Comparison of ENCODE assay signal across 16 cellular contexts in genomic region chr4:156575430-156576073, GRCh38.
DNase-seq lines count a peak whose midpoint lies in the region; ATAC-seq and TF ChIP-seq lines count a peak whose summit lies in the region.
"Had no signal": no experiment of that assay in that cellular context is flagged by ENCODE, and none has a peak within 500 bp of the region (broad histone marks: within the 10 kb centered on the region; RNA-seq: fewer than 3 reads in every experiment).

No MANE protein-coding gene starts in this region.

- H3K27ac ChIP-seq in upper lobe of right lung (no peak overlapping the region), tibial nerve (no peak overlapping the region)
- H3K27ac ChIP-seq: epithelial cell of prostate, SJSA1 had no signal

- H3K27me3 ChIP-seq in upper lobe of right lung = no peaks in the 10 kb centered on the region
- no peaks in the 10 kb centered on the region for H3K27me3 ChIP-seq in tibial nerve
- H3K27me3 ChIP-seq: SJSA1 had no signal

- no peak for TF ChIP-seq POLR2A in tibial nerve (IDR thresholded peaks at IDR 0.05)

- ATAC-seq in upper lobe of right lung = peak; percentile 68
- ATAC-seq: activated CD4-positive, CD25-positive, alpha-beta regulatory T cell treated with anti-CD3 and anti-CD28 coated beads, Interleukin-2, amount 50 U/mL, for 24 hours; mucosa of descending colon had no signal

- intact Hi-C loops in upper lobe of right lung (cut with DNase I) = no loop called here

- H3K4me3 ChIP-seq in epithelial cell of esophagus (ENCODE audit: low read length) (no peak overlapping the region), upper lobe of right lung (no peak overlapping the region), tibial nerve (no peak overlapping the region)
- H3K4me3 ChIP-seq: mucosa of descending colon, SJSA1 had no signal

- 81 to 88% methylated on average over 6 of the region's 6 CpGs for WGBS in tibial nerve, 2 donors

- no peaks in the 10 kb centered on the region for H3K9me3 ChIP-seq in upper lobe of right lung
- no peaks in the 10 kb centered on the region for H3K9me3 ChIP-seq in tibial nerve
- H3K9me3 ChIP-seq: mucosa of descending colon, SJSA1 had no signal

- H3K36me3 ChIP-seq in upper lobe of right lung (no peaks in the 10 kb centered on the region), tibial nerve (no peaks in the 10 kb centered on the region)
- H3K36me3 ChIP-seq: SJSA1 had no signal

- H3K4me1 ChIP-seq in upper lobe of right lung (no peaks in the 10 kb centered on the region), tibial nerve (no peaks in the 10 kb centered on the region)
- H3K4me1 ChIP-seq: SJSA1 had no signal

- peak; percentile 32 for DNase-seq in SIG-M5 treated with dmso at 0.1 percent for 504 hours (lab: John Stamatoyannopoulos, UW; ENCODE audit: unreplicated experiment)
- DNase-seq in SIG-M5 (lab: John Stamatoyannopoulos, UW) = no peak
- DNase-seq in OCI-M1 (lab: John Stamatoyannopoulos, UW) = peak; percentile 97
- peak; percentile 61 for DNase-seq in epithelial cell of esophagus (ENCODE audit: low read depth)
- peak; percentile 33 for DNase-seq in upper lobe of right lung
- DNase-seq in occipital lobe (lab: John Stamatoyannopoulos, UW) = no peak
- no peak for DNase-seq in tibial nerve (ENCODE audit: low spot score in 2 of 2)
- DNase-seq in activated CD4-positive, CD25-positive, alpha-beta regulatory T cell treated with anti-CD3 and anti-CD28 coated beads, Interleukin-2, amount 50 U/mL, for 72 hours = no peak
- DNase-seq: 8988T; activated T-cell treated with anti-CD3 and anti-CD28 coated beads, Interleukin-2, amount 50 U/mL, for 24 hours; mucosa of descending colon; retina; substantia nigra had no signal

- TF ChIP-seq CTCF in epithelial cell of esophagus (IDR thresholded peaks at IDR 0.05; ENCODE audit: insufficient read depth, low read depth, low read length, missing control alignments) (peak; percentile 46), upper lobe of right lung (IDR thresholded peaks at IDR 0.05) (no peak), tibial nerve (IDR thresholded peaks at IDR 0.05) (no peak)

- TF ChIP-seq EP300 in tibial nerve (IDR thresholded peaks at IDR 0.05) = no peak

Comparison
In these comparisons a context has a peak if more than half of its experiments do, and no peak if none do; other contexts are left out.
1. DNase-seq: peak in SIG-M5 treated with dmso at 0.1 percent for 504 hours (single experiment), OCI-M1 (single experiment), epithelial cell of esophagus (single experiment) and upper lobe of right lung (single experiment); none in SIG-M5 (single experiment), occipital lobe (single experiment), tibial nerve (0 of 2) and activated CD4-positive, CD25-positive, alpha-beta regulatory T cell treated with anti-CD3 and anti-CD28 coated beads, Interleukin-2, amount 50 U/mL, for 72 hours (single experiment).